Comparison of ENCODE assay signal across 17 cellular contexts in the genomic region with DNA sequence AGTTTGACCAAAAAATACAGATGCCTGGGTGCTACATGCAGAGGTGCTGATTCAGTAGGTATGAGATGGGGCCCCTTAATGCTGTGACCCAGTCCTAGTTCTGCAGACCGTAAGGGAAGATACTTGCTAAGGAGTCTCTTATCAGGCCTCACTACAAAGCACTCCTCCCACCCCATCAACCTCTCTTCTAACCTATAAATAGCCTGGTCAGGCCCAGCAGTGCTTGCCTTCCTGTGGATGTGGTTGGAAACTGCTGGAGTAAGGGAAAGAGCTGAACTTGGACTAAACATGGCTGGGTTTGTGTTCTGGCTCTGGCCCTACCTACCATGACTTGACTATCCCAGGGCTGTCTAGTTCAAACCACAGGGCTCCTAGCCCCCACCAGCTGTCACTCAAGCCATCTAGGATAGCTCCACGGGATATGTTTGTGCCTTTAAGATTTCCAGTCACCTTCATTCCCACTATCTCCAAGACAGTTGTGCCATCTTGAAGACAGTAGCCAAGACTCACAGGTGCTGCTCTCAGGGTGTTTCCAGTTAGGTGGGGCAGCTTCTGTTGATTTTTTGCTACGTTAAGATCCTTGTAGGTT. TPM values are rescaled to one million over a fixed set of nuclear protein-coding genes. Genes with fewer than 3 reads are reported as not detected.
DNase-seq lines count a peak whose midpoint lies in the region; ATAC-seq and TF ChIP-seq lines count a peak whose summit lies in the region.
"Had no signal": no experiment of that assay in that cellular context is flagged by ENCODE, and none has a peak within 500 bp of the region (broad histone marks: within the 10 kb centered on the region; RNA-seq: fewer than 3 reads in every experiment).

No MANE protein-coding gene starts in this region.

- H3K36me3 ChIP-seq in stomach smooth muscle (ENCODE audit: control insufficient read depth in 2 of 2, insufficient read depth in 2 of 2, low read length in 2 of 2) (no peaks in the 10 kb centered on the region), stomach (no peaks in the 10 kb centered on the region)
- H3K36me3 ChIP-seq: SJSA1 had no signal

- H3K27me3 ChIP-seq in stomach smooth muscle (ENCODE audit: control insufficient read depth in 1 of 2, insufficient read depth in 2 of 2, low read length in 2 of 2), result no peaks in the 10 kb centered on the region
- no peaks in the 10 kb centered on the region for H3K27me3 ChIP-seq in stomach
- H3K27me3 ChIP-seq: SJSA1 had no signal

- no peak for TF ChIP-seq EP300 in stomach (IDR thresholded peaks at IDR 0.05)

- DNase-seq in HFFc6, result no peak
- peak; percentile 48 for DNase-seq in astrocyte of the spinal cord (ENCODE audit: low read depth, low spot score)
- no peak for DNase-seq in left cardiac atrium
- DNase-seq in NCI-H2227 treated with DMSO at 0.1 percent for 48 hours (lab: John Stamatoyannopoulos, UW), result no peak
- DNase-seq in activated T-cell treated with anti-CD3 and anti-CD28 coated beads, Interleukin-2, amount 50 U/mL, for 1 hour, result no peak
- no peak for DNase-seq in stomach
- DNase-seq: activated CD4-positive, alpha-beta T cell treated with anti-CD3 and anti-CD28 coated beads for 48 hours; activated naive CD4-positive, alpha-beta T cell treated with anti-CD3 and anti-CD28 coated beads for 36 hours; effector memory CD4-positive, alpha-beta T cell; H9; NCI-H1694 had no signal

- no peaks in the 10 kb centered on the region for H3K9me3 Mint-ChIP-seq in HFFc6
- H3K9me3 Mint-ChIP-seq: activated naive CD4-positive, alpha-beta T cell treated with anti-CD3 and anti-CD28 coated beads for 36 hours; natural killer cell treated with Interleukin-12 subunit alpha and Interleukin-12 subunit beta and Interleukin-15 and Interleukin-18, amount 100 ng/mL, for 72 hours had no signal

- no peak overlapping the region; the same call in 1 of the 2 replicates for H3K4me3 Mint-ChIP-seq in HFFc6
- H3K4me3 Mint-ChIP-seq: activated naive CD4-positive, alpha-beta T cell treated with anti-CD3 and anti-CD28 coated beads for 36 hours; brain; H9; natural killer cell treated with Interleukin-12 subunit alpha and Interleukin-12 subunit beta and Interleukin-15 and Interleukin-18, amount 100 ng/mL, for 72 hours had no signal

- H3K27ac ChIP-seq in stomach smooth muscle (ENCODE audit: low read length) (peak overlapping the region; percentile 55), stomach (peak overlapping the region in 2 of 5 donors; percentile 41 to 49)
- H3K27ac ChIP-seq: SJSA1 had no signal

- H3K9me3 ChIP-seq in stomach smooth muscle (ENCODE audit: control insufficient read depth in 2 of 2, low read length in 2 of 2), result no peaks in the 10 kb centered on the region
- no peaks in the 10 kb centered on the region for H3K9me3 ChIP-seq in stomach
- H3K9me3 ChIP-seq: SJSA1 had no signal

- peaks cover 19% of the 10 kb centered on the region for H3K4me1 ChIP-seq in stomach smooth muscle (ENCODE audit: control insufficient read depth, insufficient read depth, low read length)
- H3K4me1 ChIP-seq in stomach, result peaks cover 9 to 45% (median 30%) of the 10 kb centered on the region in 4 donors

- in situ Hi-C loops in astrocyte of the spinal cord (cut with HindIII; ENCODE audit: low sequenced_read_pairs), result no loop called here

- intact Hi-C loops in left cardiac atrium (cut with DNase I), result no loop called here
- intact Hi-C loops in stomach (cut with DNase I; ENCODE audit: low total_unique reads), result no loop called here

- peaks cover 2% of the 10 kb centered on the region; the same call in 1 of the 2 replicates for H3K27me3 Mint-ChIP-seq in HFFc6 (ENCODE audit: insufficient read depth)
- H3K27me3 Mint-ChIP-seq: brain had no signal

- peak overlapping the region; percentile 92 for H3K27ac Mint-ChIP-seq in HFFc6
- H3K27ac Mint-ChIP-seq: activated naive CD4-positive, alpha-beta T cell treated with anti-CD3 and anti-CD28 coated beads for 36 hours; H9; natural killer cell treated with Interleukin-12 subunit alpha and Interleukin-12 subunit beta and Interleukin-15 and Interleukin-18, amount 100 ng/mL, for 72 hours had no signal

- 57 to 75% (median 69%) methylated on average over 3 of the region's 3 CpGs for WGBS in stomach, 5 donors

- H3K4me1 Mint-ChIP-seq in HFFc6 (ENCODE audit: low read depth), result peaks cover 54% of the 10 kb centered on the region

- TF ChIP-seq POLR2A in stomach (IDR thresholded peaks at IDR 0.05), result no peak

- H3K4me3 ChIP-seq in astrocyte of the spinal cord (ENCODE audit: low read depth, low read length), result no peak overlapping the region
- H3K4me3 ChIP-seq in stomach smooth muscle (ENCODE audit: low read length in 2 of 2), result no peak overlapping the region
- H3K4me3 ChIP-seq in stomach, result no peak overlapping the region
- H3K4me3 ChIP-seq: SJSA1 had no signal

- H3K9ac ChIP-seq in stomach smooth muscle (ENCODE audit: low read length in 2 of 2), result no peak overlapping the region

- ATAC-seq in left cardiac atrium, result peak; percentile 67 to 73
- ATAC-seq in HG02759 (IDR thresholded peaks at IDR 0.05; ENCODE audit: unreplicated experiment), result no peak

- TF ChIP-seq CTCF in HFFc6 (IDR thresholded peaks at IDR 0.05) (no peak), astrocyte of the spinal cord (IDR thresholded peaks at IDR 0.05; ENCODE audit: low read depth, low read length) (no peak), stomach (IDR thresholded peaks at IDR 0.05) (no peak)

- peaks cover 6% of the 10 kb centered on the region; the same call in 1 of the 2 replicates for H3K36me3 Mint-ChIP-seq in HFFc6 (ENCODE audit: low read depth)
- H3K36me3 Mint-ChIP-seq: brain; natural killer cell treated with Interleukin-12 subunit alpha and Interleukin-12 subunit beta and Interleukin-15 and Interleukin-18, amount 100 ng/mL, for 72 hours had no signal

RNA-seq across cellular contexts. Expression of gene DKK3, which starts 9.5 kb away (rescaled TPM):
- total RNA-seq in HFFc6 (2021; fragmentation: NEBNext Ultra II Directional; extraction: Animal tissue kit (Norgen Biotek cat#: 25700)), result 100 to 1,000 TPM; 518 to 872 (median 646) TPM
- total RNA-seq in left cardiac atrium (1,000 to 10,000 TPM; 1,563 to 1,610 TPM), stomach (10 to 100 TPM; 35.0 to 63.8 (median 54.7) TPM)
- 10 to 100 TPM; 21.8 to 36.7 (median 29.6) TPM for polyA plus RNA-seq in stomach
- total RNA-seq: activated naive CD4-positive, alpha-beta T cell treated with anti-CD3 and anti-CD28 coated beads for 36 hours; HT-29; natural killer cell treated with Interleukin-12 subunit alpha and Interleukin-12 subunit beta and Interleukin-15 and Interleukin-18, amount 100 ng/mL, for 72 hours had no signal

Comparison
In these comparisons a context has a peak if more than half of its experiments do, and no peak if none do; other contexts are left out.
1. RNA of gene DKK3, which starts 9.5 kb away (total RNA-seq): 1,563 to 1,610 TPM in left cardiac atrium and 518 to 872 TPM in HFFc6; 35.0 to 63.8 TPM in stomach; every median in the first group is over 4 times any median in the second.